Comparison of ENCODE assay signal across 1 cellular context in genomic region chr20:833121-833449, GRCh38.
TF ChIP-seq lines count a peak whose summit lies in the region.

No MANE protein-coding gene starts in this region.

TF ChIP-seq in HepG2, 621 proteins besides CTCF, POLR2A, EP300 and RAD21 (continued from another document and continues in another):
- peak; percentile 63; the same call in 1 of the 2 replicates for TF ChIP-seq ZNF136 (CRISPR knock-in tag; IDR thresholded peaks at IDR 0.05; ENCODE audit: low read depth)
- no peak for TF ChIP-seq ZNF577 (CRISPR knock-in tag; IDR thresholded peaks at IDR 0.05; ENCODE audit: borderline replicate concordance, low read depth)
- TF ChIP-seq AFF4 (CRISPR knock-in tag; IDR thresholded peaks at IDR 0.05) = no peak
- TF ChIP-seq YEATS4 (CRISPR knock-in tag; IDR thresholded peaks at IDR 0.05; ENCODE audit: borderline replicate concordance) = no peak
- no peak for TF ChIP-seq ZNF615 (CRISPR knock-in tag; IDR thresholded peaks at IDR 0.05; ENCODE audit: borderline replicate concordance)
- TF ChIP-seq ZGPAT (CRISPR knock-in tag; IDR thresholded peaks at IDR 0.05) = no peak
- no peak for TF ChIP-seq ESRRA (CRISPR knock-in tag; IDR thresholded peaks at IDR 0.05; ENCODE audit: low read depth)
- TF ChIP-seq ZNF180 (CRISPR knock-in tag; IDR thresholded peaks at IDR 0.05; ENCODE audit: borderline replicate concordance, low read depth) = 0 out of 2 replicates have a peak, but pooled peaks have one; percentile 1
- no peak for TF ChIP-seq ZNF407 (CRISPR knock-in tag; IDR thresholded peaks at IDR 0.05; ENCODE audit: not compliant biosample characterization)
- no peak for TF ChIP-seq ZBTB3 (CRISPR knock-in tag; IDR thresholded peaks at IDR 0.05; ENCODE audit: borderline replicate concordance, low read depth)
- no peak for TF ChIP-seq USF2 (IDR thresholded peaks at IDR 0.05; ENCODE audit: low read depth, low read length)
- TF ChIP-seq USF2 (CRISPR knock-in tag; IDR thresholded peaks at IDR 0.05; ENCODE audit: borderline replicate concordance) = peak; percentile 36; the same call in 1 of the 2 replicates
- no peak for TF ChIP-seq TBL1XR1 (IDR thresholded peaks at IDR 0.05; ENCODE audit: borderline replicate concordance, low read length, partially characterized antibody)
- no peak for TF ChIP-seq SAP130 (CRISPR knock-in tag; IDR thresholded peaks at IDR 0.05; ENCODE audit: low read depth)
- TF ChIP-seq ZNF230 (CRISPR knock-in tag; IDR thresholded peaks at IDR 0.05) = no peak
- no peak for TF ChIP-seq NFIB (CRISPR knock-in tag; IDR thresholded peaks at IDR 0.05; ENCODE audit: borderline replicate concordance)
- no peak for TF ChIP-seq ZC3H4 (CRISPR knock-in tag; IDR thresholded peaks at IDR 0.05; ENCODE audit: borderline replicate concordance)
- TF ChIP-seq ZNF510 (CRISPR knock-in tag; IDR thresholded peaks at IDR 0.05; ENCODE audit: low read depth) = no peak
- no peak for TF ChIP-seq TFDP2 (CRISPR knock-in tag; IDR thresholded peaks at IDR 0.05)
- TF ChIP-seq ZNF766 (CRISPR knock-in tag; IDR thresholded peaks at IDR 0.05; ENCODE audit: borderline replicate concordance) = no peak
- no peak for TF ChIP-seq ZNF317 (CRISPR knock-in tag; IDR thresholded peaks at IDR 0.05)
- no peak for TF ChIP-seq KDM1A (CRISPR knock-in tag; IDR thresholded peaks at IDR 0.05)
- TF ChIP-seq ZBTB39 (CRISPR knock-in tag; IDR thresholded peaks at IDR 0.05) = peak; percentile 21; the same call in 1 of the 2 replicates
- TF ChIP-seq NKX3-1 (CRISPR knock-in tag; IDR thresholded peaks at IDR 0.05) = no peak
- no peak for TF ChIP-seq TAF15 (IDR thresholded peaks at IDR 0.05; ENCODE audit: low read depth, low read length, poor library complexity, severe bottlenecking)
- TF ChIP-seq PHB2 (IDR thresholded peaks at IDR 0.05; ENCODE audit: partially characterized antibody) = no peak
- TF ChIP-seq RFX3 (CRISPR knock-in tag; IDR thresholded peaks at IDR 0.05) = no peak
- TF ChIP-seq RBAK (CRISPR knock-in tag; IDR thresholded peaks at IDR 0.05) = no peak
- no peak for TF ChIP-seq PITX1 (CRISPR knock-in tag; IDR thresholded peaks at IDR 0.05)
- no peak for TF ChIP-seq ZNF335 (CRISPR knock-in tag; IDR thresholded peaks at IDR 0.05)
- TF ChIP-seq GMEB2 (CRISPR knock-in tag; IDR thresholded peaks at IDR 0.05; ENCODE audit: low read depth) = no peak
- 0 out of 2 replicates have a peak, but pooled peaks have one; percentile 2 for TF ChIP-seq MIER2 (CRISPR knock-in tag; IDR thresholded peaks at IDR 0.05)
- no peak for TF ChIP-seq ZNF770 (CRISPR knock-in tag; IDR thresholded peaks at IDR 0.05)
- TF ChIP-seq ARID2 (CRISPR knock-in tag; IDR thresholded peaks at IDR 0.05; ENCODE audit: borderline replicate concordance) = no peak
- 0 out of 2 replicates have a peak, but pooled peaks have one; percentile 18 for TF ChIP-seq ZSCAN12 (CRISPR knock-in tag; IDR thresholded peaks at IDR 0.05)
- TF ChIP-seq ZMYM2 (CRISPR knock-in tag; IDR thresholded peaks at IDR 0.05) = no peak
